ENCODE assay signal across 16 cellular contexts in genomic region chr2:10353931-10354330, GRCh38.
"Had no signal": no experiment of that assay in that cellular context is flagged by ENCODE, and none has a peak within 500 bp of the region (broad histone marks: within the 10 kb centered on the region; RNA-seq: fewer than 3 reads in every experiment).

No MANE protein-coding gene starts in this region.

- H3K27me3 Mint-ChIP-seq: activated B cell treated with CpG ODN at 0.5 μM for 24 hours, T-helper 17 cell had no signal

- H3K27ac Mint-ChIP-seq: activated B cell treated with CpG ODN at 0.5 μM for 24 hours, mesothelial cell of epicardium, T-helper 17 cell had no signal

- H3K36me3 ChIP-seq: ascending aorta, ovary, right lobe of liver, vagina had no signal

- H3K27me3 ChIP-seq: ascending aorta, gastroesophageal sphincter, heart right ventricle, ovary, right lobe of liver, spleen, tibial artery, vagina had no signal

- H3K4me3 ChIP-seq: ascending aorta, gastroesophageal sphincter, heart right ventricle, lower lobe of right lung, ovary, right lobe of liver, spleen, tibial artery, vagina had no signal

- H3K27ac ChIP-seq: ascending aorta, gastroesophageal sphincter, heart right ventricle, lower lobe of right lung, ovary, right lobe of liver, spleen, tibial artery, vagina had no signal

- DNase-seq: activated B cell treated with CpG ODN at 0.5 μM for 24 hours; activated gamma-delta T cell treated with Interleukin-2 at 50 U/mL for 16 hours; activated T-cell treated with anti-CD3 and anti-CD28 coated beads, Interleukin-2, amount 50 U/mL, for 48 hours; heart right ventricle; left colon; lower lobe of right lung; ovary; right lobe of liver; spleen; T-helper 17 cell; tibial artery had no signal

- H3K4me3 Mint-ChIP-seq: activated B cell treated with CpG ODN at 0.5 μM for 24 hours, mesothelial cell of epicardium, neural crest cell had no signal

- ATAC-seq: gastroesophageal sphincter, heart right ventricle, left colon, lower lobe of right lung, right lobe of liver, T-helper 17 cell had no signal

- H3K4me1 Mint-ChIP-seq: mesothelial cell of epicardium had no signal

- H3K36me3 Mint-ChIP-seq: mesothelial cell of epicardium had no signal

- H3K9me3 Mint-ChIP-seq: activated B cell treated with CpG ODN at 0.5 μM for 24 hours, mesothelial cell of epicardium, neural crest cell had no signal

- H3K4me1 ChIP-seq: ascending aorta, gastroesophageal sphincter, right lobe of liver, vagina had no signal

- H3K9me3 ChIP-seq: ascending aorta, gastroesophageal sphincter, heart right ventricle, lower lobe of right lung, ovary, right lobe of liver, spleen, tibial artery, vagina had no signal
